8 cellular contexts compared by ENCODE assay signal in genomic region chrX:134520860-134521390, GRCh38.
DNase-seq lines count a peak whose midpoint lies in the region; ATAC-seq and TF ChIP-seq lines count a peak whose summit lies in the region.

No MANE protein-coding gene starts in this region.

- CTCF ChIA-PET in AG04450 (lab: Charles Lee) = interaction anchor here (0.7 to 2.8 kb wide), 10 partner anchors 9 to 273 kb away, joined by 3 to 31 read pairs (median 4); no protein-coding TSS in a partner anchor

- H3K27me3 Mint-ChIP-seq in naive thymus-derived CD8-positive, alpha-beta T cell = no peaks in the 10 kb centered on the region

- H3K4me3 Mint-ChIP-seq in naive thymus-derived CD8-positive, alpha-beta T cell = no peak overlapping the region

- peaks cover 3 to 9% (median 6%) of the 10 kb centered on the region in 4 donors for H3K4me1 Mint-ChIP-seq in naive thymus-derived CD8-positive, alpha-beta T cell

- ATAC-seq in sciatic nerve = peak; percentile 68
- no peak for ATAC-seq in naive thymus-derived CD8-positive, alpha-beta T cell
- no peak for ATAC-seq in HG03457 (IDR thresholded peaks at IDR 0.05; ENCODE audit: unreplicated experiment)

- intact Hi-C loops in sciatic nerve (cut with DNase I) = no loop called here

- no peak overlapping the region for H3K27ac ChIP-seq in AG04450 (ENCODE audit: low read depth, low read length)

- H3K4me3 ChIP-seq in AG04450 (ENCODE audit: low read depth, low read length) (no peak overlapping the region), foreskin fibroblast (ENCODE audit: low read depth in 1 of 2, low read length in 2 of 2) (no peak overlapping the region)

- peaks cover 0 to 2% (median 0%) of the 10 kb centered on the region in 9 donors for H3K9me3 Mint-ChIP-seq in naive thymus-derived CD8-positive, alpha-beta T cell

- H3K27ac Mint-ChIP-seq in naive thymus-derived CD8-positive, alpha-beta T cell = no peak overlapping the region

- no peaks in the 10 kb centered on the region for H3K36me3 Mint-ChIP-seq in naive thymus-derived CD8-positive, alpha-beta T cell

- in situ Hi-C loops in SK-MEL-5 (cut with HindIII; ENCODE audit: low pct_unique_long_range_greater_than_20kb, low sequenced_read_pairs) = no loop called here

- DNase-seq in AG04450 (ENCODE audit: low read depth, low spot score) = no peak
- peak; percentile 26 for DNase-seq in LoVo (ENCODE audit: low spot score)
- peak; percentile 81 for DNase-seq in SK-MEL-5 (ENCODE audit: low read depth, low spot score)
- DNase-seq in foreskin fibroblast = peak; percentile 58 to 77
- no peak for DNase-seq in sciatic nerve (ENCODE audit: low spot score)
- no peak for DNase-seq in naive thymus-derived CD8-positive, alpha-beta T cell

- peak; percentile 61 for TF ChIP-seq CTCF in AG04450 (IDR thresholded peaks at IDR 0.05; ENCODE audit: low read depth, low read length)
- peak; percentile 39; the same call in 1 of the 2 replicates for TF ChIP-seq CTCF in GM12874 (IDR thresholded peaks at IDR 0.05; ENCODE audit: insufficient read depth, low read depth, low read length)
- peak; percentile 50 for TF ChIP-seq CTCF in foreskin fibroblast (IDR thresholded peaks at IDR 0.05; ENCODE audit: low read depth, low read length)

- H3K9me3 ChIP-seq in AG04450 (ENCODE audit: control insufficient read depth, insufficient read depth, low read length) = no peaks in the 10 kb centered on the region

- H3K27me3 ChIP-seq in AG04450 (ENCODE audit: control insufficient read depth, insufficient read depth, low read length) = no peaks in the 10 kb centered on the region

- POLR2A ChIA-PET in AG04450 (lab: Yijun Ruan, JAX) = interaction anchor here (0.5 to 1.0 kb wide), 5 partner anchors 22 to 262 kb away, joined by 3 to 8 read pairs (median 4); no protein-coding TSS in a partner anchor
- POLR2A ChIA-PET in naive thymus-derived CD8-positive, alpha-beta T cell (lab: Charles Lee) = no interaction called here

Comparison
In these comparisons a context has a peak if more than half of its experiments do, and no peak if none do; other contexts are left out.
1. DNase-seq: peak in LoVo (single experiment), SK-MEL-5 (single experiment) and foreskin fibroblast (2 of 2); none in AG04450 (single experiment), sciatic nerve (single experiment) and naive thymus-derived CD8-positive, alpha-beta T cell (0 of 10).
2. Peak in every context shown above with its lines, with median percentiles within 50 percentile points of each other: CTCF ChIP-seq.